Comparison of ENCODE assay signal across 17 cellular contexts in the genomic region with DNA sequence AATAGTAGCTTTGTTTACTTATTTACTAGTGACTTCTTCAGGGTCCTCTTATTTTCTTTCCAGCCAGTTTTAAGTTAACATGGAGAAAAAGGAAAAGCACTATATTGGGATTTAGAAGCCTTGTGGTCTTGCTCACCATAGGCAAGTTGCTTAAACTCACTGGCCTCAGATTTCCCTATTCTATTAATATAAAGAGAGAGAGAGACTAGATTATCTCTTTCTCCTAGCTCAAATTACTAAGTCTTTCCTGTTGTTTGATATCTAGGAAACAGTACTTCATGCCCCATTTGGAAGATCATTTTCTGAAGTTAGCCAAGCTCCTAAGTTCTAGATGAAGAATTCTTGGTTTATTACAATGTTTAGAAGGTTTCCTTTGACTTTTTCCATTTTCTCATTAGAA.
"Had no signal": no experiment of that assay in that cellular context is flagged by ENCODE, and none has a peak within 500 bp of the region (broad histone marks: within the 10 kb centered on the region; RNA-seq: fewer than 3 reads in every experiment).

No MANE protein-coding gene starts in this region.

- FAIRE-seq: keratinocyte had no signal

- DNase-seq: activated CD4-positive, alpha-beta T cell treated with anti-CD3 and anti-CD28 coated beads for 48 hours; activated CD8-positive, alpha-beta memory T cell treated with anti-CD3 and anti-CD28 coated beads, Interleukin-2, amount 50 U/mL, for 48 hours; activated CD8-positive, alpha-beta T cell treated with anti-CD3 and anti-CD28 coated beads, Interleukin-2, amount 10 ng/mL, durations not matched to agents 7 days and 5 days; activated naive CD4-positive, alpha-beta T cell; activated naive CD8-positive, alpha-beta T cell treated with anti-CD3 and anti-CD28 coated beads, Interleukin-2, amount 10 ng/mL, durations not matched to agents 7 days and 5 days; brain microvascular endothelial cell; cerebellar nuclear complex; left lung; nephron progenitor cell; stimulated activated CD4-positive, alpha-beta T cell treated with anti-CD3 and anti-CD28 coated beads, Interleukin-1b, Interleukin-23, amount 100 ng/mL, for 48 hours; stomach; T-helper 1 cell; T1000 had no signal

- H3K36me3 ChIP-seq: brain microvascular endothelial cell, left lung, thoracic aorta had no signal

- H3K27ac ChIP-seq: brain microvascular endothelial cell, left lung, thoracic aorta had no signal

- H3K4me3 ChIP-seq: left lung, stomach, thoracic aorta had no signal

- ATAC-seq: activated CD8-positive, alpha-beta T cell treated with anti-CD3 and anti-CD28 coated beads, Interleukin-2, amount 10 ng/mL, durations not matched to agents 7 days and 5 days; left lung; sciatic nerve; SK-N-SH treated with all-trans-retinoic acid at 6 μM for 48 hours had no signal

- H3K9me3 ChIP-seq: thoracic aorta had no signal

- H3K27me3 ChIP-seq: brain microvascular endothelial cell, left lung, stomach had no signal
